1 cellular context compared by ENCODE assay signal in genomic region chr7:25125137-25125946, GRCh38.
TF ChIP-seq lines count a peak whose summit lies in the region.

TSS of gene CYCS (minus strand) at chr7:25125260. CDS start at chr7:25124119, 1,141 bp downstream.

TF ChIP-seq in K562, 482 proteins besides CTCF, POLR2A, EP300 and RAD21 (continued from another document and continues in another):
- TF ChIP-seq MGA (IDR thresholded peaks at IDR 0.05), result peak; percentile 85
- no peak for TF ChIP-seq HMG20A (CRISPR knock-in tag; conservative IDR thresholded peaks at IDR 0.05)
- no peak for TF ChIP-seq ZNF695 (CRISPR knock-in tag; IDR thresholded peaks at IDR 0.05)
- peak; percentile 95 for TF ChIP-seq CTBP1 (IDR thresholded peaks at IDR 0.05; ENCODE audit: borderline replicate concordance)
- TF ChIP-seq DACH1 (IDR thresholded peaks at IDR 0.05; ENCODE audit: partially characterized antibody), result no peak
- no peak for TF ChIP-seq ELF1 (tag; IDR thresholded peaks at IDR 0.05)
- 0 out of 2 replicates have a peak, but pooled peaks have one; percentile 68 for TF ChIP-seq FOXJ2 (tag; IDR thresholded peaks at IDR 0.05)
- no peak for TF ChIP-seq POLR3A (IDR thresholded peaks at IDR 0.05; ENCODE audit: borderline replicate concordance, extremely low read depth, insufficient read depth, insufficient read length)
- TF ChIP-seq ZNF76 (CRISPR knock-in tag; IDR thresholded peaks at IDR 0.05; ENCODE audit: borderline replicate concordance), result 0 out of 2 replicates have a peak, but pooled peaks have one; percentile 13
- TF ChIP-seq ZEB2 (IDR thresholded peaks at IDR 0.05), result peak; percentile 46; the same call in 1 of the 2 replicates
- TF ChIP-seq HDAC3 (IDR thresholded peaks at IDR 0.05; ENCODE audit: borderline replicate concordance, partially characterized antibody), result no peak
- peak; percentile 89 for TF ChIP-seq ZNF589 (CRISPR knock-in tag; IDR thresholded peaks at IDR 0.05; ENCODE audit: low read depth)
- peak; percentile 94 for TF ChIP-seq JUNB (CRISPR knock-in tag; conservative IDR thresholded peaks at IDR 0.05)
- TF ChIP-seq MED1 (CRISPR knock-in tag; IDR thresholded peaks at IDR 0.05; ENCODE audit: borderline replicate concordance), result no peak
- peak; percentile 72; the same call in 1 of the 2 replicates for TF ChIP-seq ZNF175 (CRISPR knock-in tag; IDR thresholded peaks at IDR 0.05; ENCODE audit: low read depth)
- no peak for TF ChIP-seq U2AF1 (optimal IDR thresholded peaks at IDR 0.05; ENCODE audit: low read depth, low read length)
- peak; percentile 95 for TF ChIP-seq MEIS2 (IDR thresholded peaks at IDR 0.05; ENCODE audit: partially characterized antibody)
- TF ChIP-seq CREM (IDR thresholded peaks at IDR 0.05; ENCODE audit: low read depth), result peak; percentile 99
- TF ChIP-seq ZFPM2 (CRISPR knock-in tag; IDR thresholded peaks at IDR 0.05), result no peak
- TF ChIP-seq ZNF282 (CRISPR knock-in tag; IDR thresholded peaks at IDR 0.05), result no peak
- TF ChIP-seq REST (CRISPR knock-in tag; IDR thresholded peaks at IDR 0.05; ENCODE audit: low read depth), result peak; percentile 12; the same call in 1 of the 2 replicates
- TF ChIP-seq ASH1L (IDR thresholded peaks at IDR 0.05; ENCODE audit: borderline replicate concordance, low read depth, partially characterized antibody), result no peak
- no peak for TF ChIP-seq ZNF212 (CRISPR knock-in tag; IDR thresholded peaks at IDR 0.05)
- TF ChIP-seq ZNF668 (CRISPR knock-in tag; IDR thresholded peaks at IDR 0.05), result no peak
- TF ChIP-seq ZNF644 (tag; IDR thresholded peaks at IDR 0.05; ENCODE audit: low read depth), result no peak
- TF ChIP-seq, protein P1, sequence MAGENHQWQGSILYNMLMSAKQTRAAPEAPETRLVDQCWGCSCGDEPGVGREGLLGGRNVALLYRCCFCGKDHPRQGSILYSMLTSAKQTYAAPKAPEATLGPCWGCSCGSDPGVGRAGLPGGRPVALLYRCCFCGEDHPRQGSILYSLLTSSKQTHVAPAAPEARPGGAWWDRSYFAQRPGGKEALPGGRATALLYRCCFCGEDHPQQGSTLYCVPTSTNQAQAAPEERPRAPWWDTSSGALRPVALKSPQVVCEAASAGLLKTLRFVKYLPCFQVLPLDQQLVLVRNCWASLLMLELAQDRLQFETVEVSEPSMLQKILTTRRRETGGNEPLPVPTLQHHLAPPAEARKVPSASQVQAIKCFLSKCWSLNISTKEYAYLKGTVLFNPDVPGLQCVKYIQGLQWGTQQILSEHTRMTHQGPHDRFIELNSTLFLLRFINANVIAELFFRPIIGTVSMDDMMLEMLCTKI (IDR thresholded peaks at IDR 0.05; ENCODE audit: partially characterized antibody), result no peak
- peak; percentile 100 for TF ChIP-seq ZBTB2 (IDR thresholded peaks at IDR 0.05)
- no peak for TF ChIP-seq ETV1 (tag; conservative IDR thresholded peaks at IDR 0.05; ENCODE audit: low read depth)
- peak; percentile 94 for TF ChIP-seq FIP1L1 (IDR thresholded peaks at IDR 0.05; ENCODE audit: low read depth, low read length, poor library complexity, severe bottlenecking)
- TF ChIP-seq HNRNPK (IDR thresholded peaks at IDR 0.05; ENCODE audit: low read depth, low read length, poor library complexity, severe bottlenecking), result no peak
- TF ChIP-seq DIDO1 (tag; IDR thresholded peaks at IDR 0.05; ENCODE audit: low read depth), result peak; percentile 73; the same call in 1 of the 2 replicates
- TF ChIP-seq ZNF449 (CRISPR knock-in tag; IDR thresholded peaks at IDR 0.05), result no peak
- TF ChIP-seq, protein P2, sequence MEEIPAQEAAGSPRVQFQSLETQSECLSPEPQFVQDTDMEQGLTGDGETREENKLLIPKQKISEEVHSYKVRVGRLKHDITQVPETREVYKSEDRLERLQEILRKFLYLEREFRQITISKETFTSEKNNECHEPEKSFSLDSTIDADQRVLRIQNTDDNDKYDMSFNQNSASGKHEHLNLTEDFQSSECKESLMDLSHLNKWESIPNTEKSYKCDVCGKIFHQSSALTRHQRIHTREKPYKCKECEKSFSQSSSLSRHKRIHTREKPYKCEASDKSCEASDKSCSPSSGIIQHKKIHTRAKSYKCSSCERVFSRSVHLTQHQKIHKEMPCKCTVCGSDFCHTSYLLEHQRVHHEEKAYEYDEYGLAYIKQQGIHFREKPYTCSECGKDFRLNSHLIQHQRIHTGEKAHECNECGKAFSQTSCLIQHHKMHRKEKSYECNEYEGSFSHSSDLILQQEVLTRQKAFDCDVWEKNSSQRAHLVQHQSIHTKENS (CRISPR knock-in tag; IDR thresholded peaks at IDR 0.05), result no peak
- TF ChIP-seq TRIM24 (IDR thresholded peaks at IDR 0.05), result peak in 1 of 2 experiments; percentile 38; a peak in 1 of 4 replicates
- peak; percentile 99 for TF ChIP-seq TBP (optimal IDR thresholded peaks at IDR 0.05; ENCODE audit: low read depth, low read length)
- TF ChIP-seq ZNF253 (CRISPR knock-in tag; conservative IDR thresholded peaks at IDR 0.05), result no peak
- peak; percentile 84 for TF ChIP-seq HCFC1 (IDR thresholded peaks at IDR 0.05; ENCODE audit: low read depth, low read length)
- TF ChIP-seq PHF20 (IDR thresholded peaks at IDR 0.05; ENCODE audit: partially characterized antibody), result peak; percentile 58
- TF ChIP-seq NR2C2 (CRISPR knock-in tag; IDR thresholded peaks at IDR 0.05), result peak; percentile 42; the same call in 1 of the 2 replicates
- peak; percentile 89 for TF ChIP-seq NR2C2 (tag; IDR thresholded peaks at IDR 0.05)
- TF ChIP-seq ZNF165 (CRISPR knock-in tag; IDR thresholded peaks at IDR 0.05; ENCODE audit: borderline replicate concordance), result no peak
- TF ChIP-seq HDAC2 (IDR thresholded peaks at IDR 0.05), result peak; percentile 40; the same call in 1 of the 2 replicates
- no peak; the same call in 1 of the 2 replicates for TF ChIP-seq RAD51 (IDR thresholded peaks at IDR 0.05; ENCODE audit: borderline replicate concordance, low read depth)
- TF ChIP-seq, protein P3, sequence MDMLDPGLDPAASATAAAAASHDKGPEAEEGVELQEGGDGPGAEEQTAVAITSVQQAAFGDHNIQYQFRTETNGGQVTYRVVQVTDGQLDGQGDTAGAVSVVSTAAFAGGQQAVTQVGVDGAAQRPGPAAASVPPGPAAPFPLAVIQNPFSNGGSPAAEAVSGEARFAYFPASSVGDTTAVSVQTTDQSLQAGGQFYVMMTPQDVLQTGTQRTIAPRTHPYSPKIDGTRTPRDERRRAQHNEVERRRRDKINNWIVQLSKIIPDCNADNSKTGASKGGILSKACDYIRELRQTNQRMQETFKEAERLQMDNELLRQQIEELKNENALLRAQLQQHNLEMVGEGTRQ (CRISPR knock-in tag; IDR thresholded peaks at IDR 0.05), result no peak
